In the genomic region with DNA sequence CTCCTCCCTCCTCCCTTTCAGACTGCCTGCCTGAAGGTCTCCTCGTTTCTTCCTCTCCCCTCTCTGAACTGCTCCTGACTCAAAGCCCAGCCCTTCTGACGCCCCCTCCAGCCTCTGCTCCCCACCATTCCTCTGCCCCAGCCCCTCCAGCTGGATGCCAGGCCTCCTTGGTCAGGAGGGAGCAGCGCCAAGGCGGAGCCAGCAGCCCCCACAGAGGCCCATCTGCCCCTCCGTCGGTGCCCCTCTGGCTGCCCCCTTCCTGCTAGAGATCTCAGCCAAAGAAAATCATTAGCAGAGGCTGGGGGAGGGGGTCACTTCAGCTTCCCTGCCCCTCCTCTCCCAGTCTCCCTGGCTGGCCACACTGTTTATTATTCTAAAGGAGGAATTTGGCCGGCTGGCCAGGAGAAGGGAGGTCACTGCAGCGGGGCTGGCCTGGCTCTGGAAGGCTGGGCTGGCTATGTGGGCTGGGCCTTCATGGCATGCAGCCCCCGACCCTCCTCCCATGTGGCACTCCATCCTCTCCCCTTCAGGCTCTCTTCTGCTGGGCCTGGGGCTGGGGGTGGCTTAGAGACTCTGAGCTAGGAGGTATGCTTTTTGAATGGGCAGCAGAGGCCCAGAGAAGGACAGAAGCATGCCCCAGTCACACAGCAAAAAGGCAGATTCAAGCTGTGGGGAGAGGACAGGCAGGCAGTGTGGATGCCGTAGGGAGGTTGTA, we compare ENCODE assay signal across 8 cellular contexts. TPM values are rescaled to one million over a fixed set of nuclear protein-coding genes. Genes with fewer than 3 reads are reported as not detected.
DNase-seq lines count a peak whose midpoint lies in the region; ATAC-seq and TF ChIP-seq lines count a peak whose summit lies in the region.

No MANE protein-coding gene starts in this region.

- peaks cover 40% of the 10 kb centered on the region for H3F3A ChIP-seq in smooth muscle cell (ENCODE audit: low read depth)

- no CpG with 5 or more reads among the region's 10 CpGs for WGBS in H9 (ENCODE audit: extremely low coverage, insufficient read length, low lambda C conversion rate)
- WGBS in smooth muscle cell (ENCODE audit: low lambda C conversion rate) = 21% methylated on average over 8 of the region's 10 CpGs

- no peak overlapping the region for H3K4me3 ChIP-seq in cardiac fibroblast (replicated peaks in 1 of 2; ENCODE audit: low read depth in 2 of 2, low read length in 2 of 2)
- peak overlapping the region; percentile 0 for H3K4me3 ChIP-seq in smooth muscle cell

- no peak for ATAC-seq in HG02798 (IDR thresholded peaks at IDR 0.05; ENCODE audit: poor library complexity, unreplicated experiment)
- no peak for ATAC-seq in GM19463 (IDR thresholded peaks at IDR 0.05; ENCODE audit: unreplicated experiment)
- no peak for ATAC-seq in GM18517 (IDR thresholded peaks at IDR 0.05; ENCODE audit: unreplicated experiment)

- no peak overlapping the region for H3T11ph ChIP-seq in H9 (ENCODE audit: low read length)

- H2AFZ ChIP-seq in H9 (ENCODE audit: low read length) = no peak overlapping the region
- H2AFZ ChIP-seq in smooth muscle cell (ENCODE audit: low read depth) = no peak overlapping the region

- H2BK12ac ChIP-seq in H9 (ENCODE audit: insufficient read length, low read depth, low read length) = no peak overlapping the region

- no peak overlapping the region for H2BK20ac ChIP-seq in H9 (ENCODE audit: low read depth, low read length, poor library complexity, severe bottlenecking)

- intact Hi-C loops in activated CD4-positive, alpha-beta memory T cell treated with anti-CD3 and anti-CD28 coated beads for 36 hours (cut with micrococcal nuclease) = no loop called here

- H3K36me3 Mint-ChIP-seq in H9 (ENCODE audit: insufficient read depth in 1 of 3, low read depth in 3 of 3) = no peaks in the 10 kb centered on the region
- H3K36me3 Mint-ChIP-seq in activated CD4-positive, alpha-beta memory T cell treated with anti-CD3 and anti-CD28 coated beads for 36 hours = no peaks in the 10 kb centered on the region

- H4K20me1 ChIP-seq in H9 (ENCODE audit: control insufficient read depth, insufficient read depth, insufficient read length) = peaks cover 2% of the 10 kb centered on the region
- no peaks in the 10 kb centered on the region for H4K20me1 ChIP-seq in smooth muscle cell (ENCODE audit: low read depth)

- no peak overlapping the region for H2AK5ac ChIP-seq in H9 (ENCODE audit: insufficient read length, low read length)

- no peak overlapping the region; the same call in 1 of the 2 replicates for H3K4ac ChIP-seq in H9 (ENCODE audit: low read depth, low read length)

- no peaks in the 10 kb centered on the region for H3K9me3 Mint-ChIP-seq in H9
- H3K9me3 Mint-ChIP-seq in activated CD4-positive, alpha-beta memory T cell treated with anti-CD3 and anti-CD28 coated beads for 36 hours = no peaks in the 10 kb centered on the region

- no peak overlapping the region for H4K91ac ChIP-seq in H9 (ENCODE audit: insufficient read length, low read depth, low read length)

- H3K18ac ChIP-seq in H9 (ENCODE audit: insufficient read length, low read depth, low read length) = peak overlapping the region; percentile 56

- no peak overlapping the region for H2BK120ac ChIP-seq in H9 (ENCODE audit: low read depth, low read length, poor library complexity, severe bottlenecking)

- H3K27me3 ChIP-seq in H9 (ENCODE audit: insufficient read depth, low read length) (no peaks in the 10 kb centered on the region), smooth muscle cell (ENCODE audit: low read depth) (no peaks in the 10 kb centered on the region)

- no peaks in the 10 kb centered on the region for H3K36me3 ChIP-seq in smooth muscle cell (ENCODE audit: low read depth)

- no peak overlapping the region for H2BK15ac ChIP-seq in H9 (ENCODE audit: low read depth, low read length)

- H3K9ac ChIP-seq in H9 (ENCODE audit: extremely low read depth, insufficient read length, low read length) = no peak overlapping the region
- peak overlapping the region; percentile 96 for H3K9ac ChIP-seq in smooth muscle cell (ENCODE audit: low read depth)

- peak overlapping the region in 2 of 3 experiments; percentile 50 to 90; a peak in 3 of 7 replicates for H3K27ac Mint-ChIP-seq in H9
- H3K27ac Mint-ChIP-seq in activated CD4-positive, alpha-beta memory T cell treated with anti-CD3 and anti-CD28 coated beads for 36 hours = no peak overlapping the region

- H3K4me1 ChIP-seq in H9 (ENCODE audit: insufficient read depth, low read length) (peaks cover 20% of the 10 kb centered on the region; the same call in 1 of the 2 replicates), smooth muscle cell (ENCODE audit: low read depth) (peaks cover 70% of the 10 kb centered on the region)

- no peak overlapping the region for H4K5ac ChIP-seq in H9 (ENCODE audit: insufficient read length, low read depth, low read length)

- peak overlapping the region; percentile 13 for H3K4me2 ChIP-seq in H9 (ENCODE audit: insufficient read depth, insufficient read length, low read length)
- peak overlapping the region; percentile 76 for H3K4me2 ChIP-seq in smooth muscle cell

- TF ChIP-seq CTCF in H9 (conservative IDR thresholded peaks at IDR 0.05) (no peak), cardiac fibroblast (IDR thresholded peaks at IDR 0.05; ENCODE audit: low read depth, low read length) (no peak), smooth muscle cell (IDR thresholded peaks at IDR 0.05; ENCODE audit: borderline replicate concordance, insufficient read depth, poor library complexity, severe bottlenecking) (no peak)

- DNase-seq in H9 (peak; percentile 75), cardiac fibroblast (ENCODE audit: low read depth in 2 of 2) (peak; percentile 76 to 87), kidney glomerular epithelial cell (lab: John Stamatoyannopoulos, UW) (peak; percentile 84), smooth muscle cell (lab: John Stamatoyannopoulos, UW; ENCODE audit: unreplicated experiment) (no peak)
- no peak for DNase-seq in activated CD4-positive, alpha-beta memory T cell treated with anti-CD3 and anti-CD28 coated beads for 36 hours

- H3K79me1 ChIP-seq in H9 (ENCODE audit: insufficient read depth, low read depth, low read length, poor library complexity, severe bottlenecking) = no peaks in the 10 kb centered on the region

- no peak overlapping the region for H3K23ac ChIP-seq in H9 (ENCODE audit: insufficient read length, low read depth, low read length)

- H3K27ac ChIP-seq in H9 (ENCODE audit: insufficient read length, low read depth, low read length) (no peak overlapping the region), smooth muscle cell (ENCODE audit: low read depth) (peak overlapping the region; percentile 100)

- H3K4me1 Mint-ChIP-seq in H9 = peaks cover 48 to 63% of the 10 kb centered on the region in 2 experiments
- H3K4me1 Mint-ChIP-seq in activated CD4-positive, alpha-beta memory T cell treated with anti-CD3 and anti-CD28 coated beads for 36 hours (ENCODE audit: low read depth) = no peaks in the 10 kb centered on the region

- peak overlapping the region; percentile 45; the same call in 1 of the 2 replicates for H3K14ac ChIP-seq in H9 (ENCODE audit: insufficient read depth, low read length)

- POLR2A ChIA-PET in activated CD4-positive, alpha-beta memory T cell treated with anti-CD3 and anti-CD28 coated beads for 36 hours (lab: Charles Lee) = no interaction called here

- no peak overlapping the region for H3K56ac ChIP-seq in H9 (ENCODE audit: insufficient read length, low read depth, low read length)

- no peaks in the 10 kb centered on the region for H3K79me2 ChIP-seq in H9 (ENCODE audit: insufficient read depth, low read length)
- peaks cover 47% of the 10 kb centered on the region for H3K79me2 ChIP-seq in smooth muscle cell (ENCODE audit: low read depth)

- CTCF ChIA-PET in activated CD4-positive, alpha-beta memory T cell treated with anti-CD3 and anti-CD28 coated beads for 36 hours (lab: Charles Lee) = interaction anchor here (1.2 kb wide), 1 partner anchor 9 kb away, joined by 4 read pairs; no protein-coding TSS in a partner anchor

- no peaks in the 10 kb centered on the region for H3K23me2 ChIP-seq in H9 (ENCODE audit: insufficient read length, low read depth, low read length, poor library complexity, severe bottlenecking)

- H2BK5ac ChIP-seq in H9 (ENCODE audit: insufficient read length, low read length) = no peak overlapping the region

- H4K8ac ChIP-seq in H9 (replicated peaks; ENCODE audit: insufficient read length, low read depth, low read length) = no peak overlapping the region

- H3K27me3 Mint-ChIP-seq in H9 (ENCODE audit: low read depth) = peaks cover 40% of the 10 kb centered on the region
- peaks cover 2% of the 10 kb centered on the region for H3K27me3 Mint-ChIP-seq in activated CD4-positive, alpha-beta memory T cell treated with anti-CD3 and anti-CD28 coated beads for 36 hours

- peak overlapping the region in 1 of 2 experiments; percentile 66; a peak in 3 of 5 replicates for H3K4me3 Mint-ChIP-seq in H9
- no peak overlapping the region for H3K4me3 Mint-ChIP-seq in activated CD4-positive, alpha-beta memory T cell treated with anti-CD3 and anti-CD28 coated beads for 36 hours

- H3K9me3 ChIP-seq in H9 (ENCODE audit: control insufficient read depth, low read depth, low read length) (no peaks in the 10 kb centered on the region), smooth muscle cell (replicated peaks; ENCODE audit: low read depth) (no peaks in the 10 kb centered on the region)

RNA-seq across cellular contexts. Expression of a gene that starts 16.9 kb away (rescaled TPM):
- total RNA-seq in H9 (2021) (2.2 and 3.9 TPM in 2 replicates), smooth muscle cell (362 and 370 TPM in 2 replicates)
- 390 and 522 TPM in 2 replicates for polyA plus RNA-seq in smooth muscle cell
- under 1 TPM; 0.21 to 0.34 TPM for total RNA-seq in activated CD4-positive, alpha-beta memory T cell treated with anti-CD3 and anti-CD28 coated beads for 36 hours

RNA-seq across cellular contexts. Expression of a gene that starts 27.9 kb away (rescaled TPM):
- total RNA-seq in H9 (2021) (0.22 TPM in 1 of 2 replicates, not detected in the other), smooth muscle cell (1.4 and 3.9 TPM in 2 replicates)
- polyA plus RNA-seq in smooth muscle cell = 5.0 and 8.5 TPM in 2 replicates
- total RNA-seq in activated CD4-positive, alpha-beta memory T cell treated with anti-CD3 and anti-CD28 coated beads for 36 hours = not detected

RNA-seq across cellular contexts. Expression of a gene that starts 51.2 kb away (rescaled TPM):
- total RNA-seq in H9 (2021) (not detected in 2 replicates), smooth muscle cell (not detected in 2 replicates)
- 0.10 TPM in 1 of 2 replicates, not detected in the other for polyA plus RNA-seq in smooth muscle cell
- total RNA-seq in activated CD4-positive, alpha-beta memory T cell treated with anti-CD3 and anti-CD28 coated beads for 36 hours = not detected

RNA-seq across cellular contexts. Expression of a gene that starts 52.4 kb away (rescaled TPM):
- 0.13 TPM in 1 of 2 replicates, not detected in the other for total RNA-seq in H9 (2021)
- 3.9 and 6.2 TPM in 2 replicates for total RNA-seq in smooth muscle cell
- 2.2 and 12.9 TPM in 2 replicates for polyA plus RNA-seq in smooth muscle cell
- total RNA-seq in activated CD4-positive, alpha-beta memory T cell treated with anti-CD3 and anti-CD28 coated beads for 36 hours = under 1 TPM; 0.41 to 0.78 TPM

Comparison
In these comparisons a context has a peak if more than half of its experiments do, and no peak if none do; other contexts are left out.
1. DNase-seq: peak in H9 (single experiment), cardiac fibroblast (2 of 2) and kidney glomerular epithelial cell (single experiment); none in smooth muscle cell (single experiment) and activated CD4-positive, alpha-beta memory T cell treated with anti-CD3 and anti-CD28 coated beads for 36 hours (single experiment).
2. RNA of a gene that starts 16.9 kb away (total RNA-seq): 362 to 370 TPM in smooth muscle cell; 2.2 to 3.9 TPM in H9 and 0.21 to 0.34 TPM in activated CD4-positive, alpha-beta memory T cell treated with anti-CD3 and anti-CD28 coated beads for 36 hours; every median in the first group is over 10 times any median in the second.